Comparison of ENCODE assay signal across 21 cellular contexts in genomic region chr6:168129292-168130167, GRCh38. TPM values are rescaled to one million over a fixed set of nuclear protein-coding genes. Genes with fewer than 3 reads are reported as not detected.
A peak's percentile ranks its signal among the peaks of the same experiment; 100 is the strongest.
DNase-seq lines count a peak whose midpoint lies in the region; ATAC-seq and TF ChIP-seq lines count a peak whose summit lies in the region.
"Had no signal": no experiment of that assay in that cellular context is flagged by ENCODE, and none has a peak within 500 bp of the region (broad histone marks: within the 10 kb centered on the region; RNA-seq: fewer than 3 reads in every experiment).

No MANE protein-coding gene starts in this region.

- ATAC-seq in HG03025 (IDR thresholded peaks at IDR 0.05; ENCODE audit: low FRiP score, unreplicated experiment): no peak

- peaks cover 60% of the 10 kb centered on the region for H3K27me3 Mint-ChIP-seq in progenitor cell of endocrine pancreas

- TF ChIP-seq CTCF in coronary artery (IDR thresholded peaks at IDR 0.05) (no peak), lower leg skin (IDR thresholded peaks at IDR 0.05) (no peak), progenitor cell of endocrine pancreas (IDR thresholded peaks at IDR 0.05; ENCODE audit: unreplicated experiment) (no peak)

- no peak overlapping the region for H3K4me3 Mint-ChIP-seq in progenitor cell of endocrine pancreas (ENCODE audit: low read depth)

- H3K27ac ChIP-seq in coronary artery: no peak overlapping the region
- H3K27ac ChIP-seq: GM23248, KMS-11, PC-9 had no signal

- DNase-seq in ELF-1 (ENCODE audit: low read depth, low spot score): peak; percentile 6
- peak; percentile 59 for DNase-seq in coronary artery (ENCODE audit: low spot score)
- DNase-seq in lower leg skin (ENCODE audit: low spot score in 2 of 2): peak; percentile 9 to 76
- DNase-seq in progenitor cell of endocrine pancreas (ENCODE audit: low spot score, unreplicated experiment): peak; percentile 5
- DNase-seq in activated CD4-positive, alpha-beta T cell treated with anti-CD3 and anti-CD28 coated beads for 48 hours: no peak
- DNase-seq in retina: no peak
- DNase-seq: C1 segment of cervical spinal cord, DND-41, GDM1, GM23248, NCI-H1048, NCI-H1436 treated with DMSO at 0.1 percent for 48 hours, NCI-H2029 treated with DMSO at 0.1 percent for 48 hours, NCI-H2171 treated with DMSO at 0.1 percent for 48 hours, NCI-H510A, NCI-H82, PC-9 had no signal

- WGBS in lower leg skin, 2 donors: 89 to 93% methylated on average over 36 to 40 of the region's 40 CpGs

- no peak overlapping the region for H3K27ac Mint-ChIP-seq in progenitor cell of endocrine pancreas

- intact Hi-C loops in lower leg skin (cut with DNase I; ENCODE audit: low total_unique reads): no loop called here

- peaks cover 29% of the 10 kb centered on the region for H3K4me1 Mint-ChIP-seq in progenitor cell of endocrine pancreas (ENCODE audit: low read depth)

- TF ChIP-seq POLR2A in lower leg skin (IDR thresholded peaks at IDR 0.05): no peak

- no peaks in the 10 kb centered on the region for H3K36me3 Mint-ChIP-seq in progenitor cell of endocrine pancreas (ENCODE audit: insufficient read depth)

- H3K4me3 ChIP-seq in coronary artery (no peak overlapping the region), lower leg skin (ENCODE audit: low read depth, poor library complexity, severe bottlenecking) (no peak overlapping the region)
- H3K4me3 ChIP-seq: GM23248, PC-9 had no signal

- H3K9me3 Mint-ChIP-seq in progenitor cell of endocrine pancreas (ENCODE audit: low read depth): no peaks in the 10 kb centered on the region

RNA-seq across cellular contexts. Expression of gene FRMD1, which starts 50.5 kb away (rescaled TPM):
- total RNA-seq in lower leg skin (1 to 10 TPM in 2 of 4 donors, under 1 TPM in 2; 0.32 to 1.2 (median 0.72) TPM), progenitor cell of endocrine pancreas (not detected in 2 replicates)
- total RNA-seq: A673, GM23248, M059J, PC-9 had no signal

Comparison
In these comparisons a context has a peak if more than half of its experiments do, and no peak if none do; other contexts are left out.
1. DNase-seq: peak in ELF-1 (single experiment), coronary artery (single experiment), lower leg skin (2 of 2) and progenitor cell of endocrine pancreas (single experiment); none in activated CD4-positive, alpha-beta T cell treated with anti-CD3 and anti-CD28 coated beads for 48 hours (single experiment) and retina (single experiment).